ENCODE assay signal across 38 cellular contexts in genomic region chr10:29270883-29271282, GRCh38. TPM values are rescaled to one million over a fixed set of nuclear protein-coding genes. Genes with fewer than 3 reads are reported as not detected.
"Had no signal": no experiment of that assay in that cellular context is flagged by ENCODE, and none has a peak within 500 bp of the region (broad histone marks: within the 10 kb centered on the region; RNA-seq: fewer than 3 reads in every experiment).

No MANE protein-coding gene starts in this region.

- H3K9me3 Mint-ChIP-seq: activated CD4-positive, alpha-beta memory T cell treated with anti-CD3 and anti-CD28 coated beads, Interleukin-2, amount 10 ng/mL, durations not matched to agents 7 days and 5 days; activated CD4-positive, alpha-beta T cell treated with anti-CD3 and anti-CD28 coated beads, Interleukin-2, amount 10 ng/mL, durations not matched to agents 7 days and 5 days; activated naive CD4-positive, alpha-beta T cell treated with anti-CD3 and anti-CD28 coated beads, Interleukin-2, amount 10 ng/mL, durations not matched to agents 7 days and 5 days; activated naive CD8-positive, alpha-beta T cell treated with anti-CD3 and anti-CD28 coated beads, Interleukin-2, amount 10 ng/mL, durations not matched to agents 7 days and 5 days; activated naive CD8-positive, alpha-beta T cell treated with anti-CD3 and anti-CD28 coated beads, Interleukin-2, amount 50 U/mL, for 24 hours; activated T-cell treated with anti-CD3 and anti-CD28 coated beads, Interleukin-2, amount 50 U/mL, for 24 hours; activated T-helper 2 cell treated with anti-CD3 and anti-CD28 coated beads, Interferon-gamma antibody, Interleukin-2, Interleukin-4, amounts not matched to agents 10 μg/mL and 5 μg/mL and 100 μg/mL, durations not matched to agents 14 hours and 24 hours and 36 hours; central memory CD8-positive, alpha-beta T cell; T-helper 1 cell treated with Interleukin-12 subunit alpha and Interleukin-12 subunit beta and Interleukin-4 antibody, amounts not matched to agents 30 μg/mL and 1 μg/mL, for 36 hours; T-helper 2 cell treated with Interferon-gamma antibody and Interleukin-4, amounts not matched to agents 5 μg/mL and 100 μg/mL, for 36 hours had no signal

- H3K4me1 Mint-ChIP-seq: activated CD4-positive, alpha-beta memory T cell treated with anti-CD3 and anti-CD28 coated beads, Interleukin-2, amount 10 ng/mL, durations not matched to agents 7 days and 5 days; activated CD4-positive, alpha-beta T cell treated with anti-CD3 and anti-CD28 coated beads for 36 hours; activated CD4-positive, alpha-beta T cell treated with anti-CD3 and anti-CD28 coated beads, Interleukin-2, amount 10 ng/mL, durations not matched to agents 7 days and 5 days; activated CD8-positive, alpha-beta memory T cell treated with anti-CD3 and anti-CD28 coated beads, Interleukin-2, amount 10 ng/mL, durations not matched to agents 7 days and 5 days; activated naive CD4-positive, alpha-beta T cell treated with anti-CD3 and anti-CD28 coated beads, Interleukin-2, amount 10 ng/mL, durations not matched to agents 7 days and 5 days; activated naive CD4-positive, alpha-beta T cell treated with anti-CD3 and anti-CD28 coated beads, Interleukin-2, amount 50 U/mL, for 24 hours; activated naive CD8-positive, alpha-beta T cell treated with anti-CD3 and anti-CD28 coated beads, Interleukin-2, amount 10 ng/mL, durations not matched to agents 7 days and 5 days; activated naive CD8-positive, alpha-beta T cell treated with anti-CD3 and anti-CD28 coated beads, Interleukin-2, amount 50 U/mL, for 24 hours; central memory CD8-positive, alpha-beta T cell had no signal

- H3K27ac Mint-ChIP-seq: activated CD4-positive, alpha-beta memory T cell treated with anti-CD3 and anti-CD28 coated beads, Interleukin-2, amount 10 ng/mL, durations not matched to agents 7 days and 5 days; activated CD4-positive, alpha-beta T cell treated with anti-CD3 and anti-CD28 coated beads for 36 hours; activated CD4-positive, alpha-beta T cell treated with anti-CD3 and anti-CD28 coated beads, Interleukin-2, amount 10 ng/mL, durations not matched to agents 7 days and 5 days; activated CD8-positive, alpha-beta memory T cell treated with anti-CD3 and anti-CD28 coated beads, Interleukin-2, amount 10 ng/mL, durations not matched to agents 7 days and 5 days; activated CD8-positive, alpha-beta T cell treated with anti-CD3 and anti-CD28 coated beads, Interleukin-2, amount 10 ng/mL, durations not matched to agents 7 days and 5 days; activated naive CD4-positive, alpha-beta T cell treated with anti-CD3 and anti-CD28 coated beads, Interleukin-2, amount 10 ng/mL, durations not matched to agents 7 days and 5 days; activated naive CD4-positive, alpha-beta T cell treated with anti-CD3 and anti-CD28 coated beads, Interleukin-2, amount 50 U/mL, for 24 hours; activated naive CD8-positive, alpha-beta T cell; activated naive CD8-positive, alpha-beta T cell treated with anti-CD3 and anti-CD28 coated beads, Interleukin-2, amount 10 ng/mL, durations not matched to agents 7 days and 5 days; activated naive CD8-positive, alpha-beta T cell treated with anti-CD3 and anti-CD28 coated beads, Interleukin-2, amount 50 U/mL, for 24 hours; activated T-cell treated with anti-CD3 and anti-CD28 coated beads, Interleukin-2, amount 50 U/mL, for 24 hours; activated T-helper 2 cell treated with anti-CD3 and anti-CD28 coated beads, Interferon-gamma antibody, Interleukin-2, Interleukin-4, amounts not matched to agents 10 μg/mL and 5 μg/mL and 100 μg/mL, durations not matched to agents 14 hours and 24 hours and 36 hours; brain; T-helper 1 cell treated with Interleukin-12 subunit alpha and Interleukin-12 subunit beta and Interleukin-4 antibody, amounts not matched to agents 30 μg/mL and 1 μg/mL, for 36 hours; T-helper 2 cell treated with Interferon-gamma antibody and Interleukin-4, amounts not matched to agents 5 μg/mL and 100 μg/mL, for 36 hours had no signal

- DNase-seq: activated CD4-positive, alpha-beta memory T cell treated with anti-CD3 and anti-CD28 coated beads, Interleukin-2, amount 10 ng/mL, durations not matched to agents 7 days and 5 days; activated CD4-positive, alpha-beta T cell treated with anti-CD3 and anti-CD28 coated beads for 1 hour; activated CD4-positive, alpha-beta T cell treated with anti-CD3 and anti-CD28 coated beads for 36 hours; activated CD4-positive, alpha-beta T cell treated with anti-CD3 and anti-CD28 coated beads for 48 hours; activated CD4-positive, alpha-beta T cell treated with anti-CD3 and anti-CD28 coated beads, Interleukin-2, amount 10 ng/mL, durations not matched to agents 7 days and 5 days; activated CD4-positive, alpha-beta T cell treated with anti-CD3 and anti-CD28 coated beads, Interleukin-2, amount 50 U/mL, for 48 hours; activated CD4-positive, CD25-positive, alpha-beta regulatory T cell; activated CD8-positive, alpha-beta memory T cell treated with anti-CD3 and anti-CD28 coated beads for 24 hours; activated CD8-positive, alpha-beta memory T cell treated with anti-CD3 and anti-CD28 coated beads, Interleukin-2, amount 10 ng/mL, durations not matched to agents 7 days and 5 days; activated CD8-positive, alpha-beta memory T cell treated with anti-CD3 and anti-CD28 coated beads, Interleukin-2, amount 50 U/mL, for 48 hours; activated CD8-positive, alpha-beta T cell treated with anti-CD3 and anti-CD28 coated beads, Interleukin-2, amount 10 ng/mL, durations not matched to agents 7 days and 5 days; activated effector memory CD4-positive, alpha-beta T cell treated with Interleukin-2 at 50 U/mL for 16 hours; activated gamma-delta T cell; activated naive CD4-positive, alpha-beta T cell treated with anti-CD3 and anti-CD28 coated beads, Interleukin-2, amount 10 ng/mL, durations not matched to agents 7 days and 5 days; activated naive CD4-positive, alpha-beta T cell treated with Interleukin-2 at 50 U/mL for 16 hours; activated naive CD8-positive, alpha-beta T cell treated with anti-CD3 and anti-CD28 coated beads, Interleukin-2, amount 10 ng/mL, durations not matched to agents 7 days and 5 days; activated naive CD8-positive, alpha-beta T cell treated with anti-CD3 and anti-CD28 coated beads, Interleukin-2, amount 50 U/mL, for 24 hours; activated T-cell treated with anti-CD3 and anti-CD28 coated beads, Interleukin-2, amount 50 U/mL, for 24 hours; activated T-cell treated with anti-CD3 and anti-CD28 coated beads, Interleukin-2, amount 50 U/mL, for 48 hours; amygdala; anterior cingulate cortex; caudate nucleus; cerebellar nuclear complex; T-helper 1 cell; T-helper 2 cell; T-helper 9 cell had no signal

- H3K36me3 Mint-ChIP-seq: activated CD8-positive, alpha-beta memory T cell treated with anti-CD3 and anti-CD28 coated beads, Interleukin-2, amount 10 ng/mL, durations not matched to agents 7 days and 5 days; activated naive CD4-positive, alpha-beta T cell treated with anti-CD3 and anti-CD28 coated beads, Interleukin-2, amount 10 ng/mL, durations not matched to agents 7 days and 5 days; activated naive CD8-positive, alpha-beta T cell; activated naive CD8-positive, alpha-beta T cell treated with anti-CD3 and anti-CD28 coated beads, Interleukin-2, amount 10 ng/mL, durations not matched to agents 7 days and 5 days; brain had no signal

- H3K27me3 Mint-ChIP-seq: activated CD4-positive, alpha-beta T cell treated with anti-CD3 and anti-CD28 coated beads, Interleukin-2, amount 10 ng/mL, durations not matched to agents 7 days and 5 days; activated CD8-positive, alpha-beta memory T cell treated with anti-CD3 and anti-CD28 coated beads, Interleukin-2, amount 10 ng/mL, durations not matched to agents 7 days and 5 days; activated naive CD4-positive, alpha-beta T cell treated with anti-CD3 and anti-CD28 coated beads, Interleukin-2, amount 10 ng/mL, durations not matched to agents 7 days and 5 days; activated T-cell treated with anti-CD3 and anti-CD28 coated beads, Interleukin-2, amount 50 U/mL, for 24 hours; central memory CD8-positive, alpha-beta T cell had no signal

- H3K4me3 Mint-ChIP-seq: activated CD4-positive, alpha-beta memory T cell treated with anti-CD3 and anti-CD28 coated beads, Interleukin-2, amount 10 ng/mL, durations not matched to agents 7 days and 5 days; activated CD4-positive, alpha-beta T cell treated with anti-CD3 and anti-CD28 coated beads for 36 hours; activated CD4-positive, alpha-beta T cell treated with anti-CD3 and anti-CD28 coated beads, Interleukin-2, amount 10 ng/mL, durations not matched to agents 7 days and 5 days; activated CD8-positive, alpha-beta memory T cell treated with anti-CD3 and anti-CD28 coated beads, Interleukin-2, amount 10 ng/mL, durations not matched to agents 7 days and 5 days; activated CD8-positive, alpha-beta T cell treated with anti-CD3 and anti-CD28 coated beads, Interleukin-2, amount 10 ng/mL, durations not matched to agents 7 days and 5 days; activated naive CD4-positive, alpha-beta T cell treated with anti-CD3 and anti-CD28 coated beads, Interleukin-2, amount 10 ng/mL, durations not matched to agents 7 days and 5 days; activated naive CD4-positive, alpha-beta T cell treated with anti-CD3 and anti-CD28 coated beads, Interleukin-2, amount 50 U/mL, for 24 hours; activated naive CD8-positive, alpha-beta T cell; activated naive CD8-positive, alpha-beta T cell treated with anti-CD3 and anti-CD28 coated beads, Interleukin-2, amount 10 ng/mL, durations not matched to agents 7 days and 5 days; activated naive CD8-positive, alpha-beta T cell treated with anti-CD3 and anti-CD28 coated beads, Interleukin-2, amount 50 U/mL, for 24 hours; activated T-cell treated with anti-CD3 and anti-CD28 coated beads, Interleukin-2, amount 50 U/mL, for 24 hours; brain; central memory CD8-positive, alpha-beta T cell; T-helper 1 cell treated with Interleukin-12 subunit alpha and Interleukin-12 subunit beta and Interleukin-4 antibody, amounts not matched to agents 30 μg/mL and 1 μg/mL, for 36 hours; T-helper 2 cell treated with Interferon-gamma antibody and Interleukin-4, amounts not matched to agents 5 μg/mL and 100 μg/mL, for 36 hours had no signal

- ATAC-seq: activated CD4-positive, alpha-beta T cell treated with anti-CD3 and anti-CD28 coated beads for 36 hours; activated CD4-positive, CD25-positive, alpha-beta regulatory T cell treated with anti-CD3 and anti-CD28 coated beads, Interleukin-2, amount 50 U/mL, for 24 hours; activated CD8-positive, alpha-beta memory T cell treated with anti-CD3 and anti-CD28 coated beads, Interleukin-2, amount 10 ng/mL, durations not matched to agents 7 days and 5 days; activated CD8-positive, alpha-beta T cell treated with anti-CD3 and anti-CD28 coated beads, Interleukin-2, amount 10 ng/mL, durations not matched to agents 7 days and 5 days; activated naive CD8-positive, alpha-beta T cell treated with anti-CD3 and anti-CD28 coated beads, Interleukin-2, amount 50 U/mL, for 24 hours had no signal

RNA-seq across cellular contexts. Expression of gene LYZL1, which starts 18.0 kb away (rescaled TPM):
- total RNA-seq: activated CD4-positive, alpha-beta memory T cell treated with anti-CD3 and anti-CD28 coated beads, Interleukin-2, amount 10 ng/mL, durations not matched to agents 7 days and 5 days; activated CD4-positive, alpha-beta T cell treated with anti-CD3 and anti-CD28 coated beads for 36 hours; activated CD4-positive, alpha-beta T cell treated with anti-CD3 and anti-CD28 coated beads, Interleukin-2, amount 10 ng/mL, durations not matched to agents 7 days and 5 days; activated CD8-positive, alpha-beta memory T cell treated with anti-CD3 and anti-CD28 coated beads, Interleukin-2, amount 10 ng/mL, durations not matched to agents 7 days and 5 days; activated CD8-positive, alpha-beta T cell treated with anti-CD3 and anti-CD28 coated beads, Interleukin-2, amount 10 ng/mL, durations not matched to agents 7 days and 5 days; activated naive CD8-positive, alpha-beta T cell treated with anti-CD3 and anti-CD28 coated beads, Interleukin-2, amount 10 ng/mL, durations not matched to agents 7 days and 5 days; activated T-helper 2 cell treated with anti-CD3 and anti-CD28 coated beads, Interferon-gamma antibody, Interleukin-2, Interleukin-4, amounts not matched to agents 10 μg/mL and 5 μg/mL and 100 μg/mL, durations not matched to agents 14 hours and 24 hours and 36 hours; ascending aorta; bronchial epithelial cell; cardiac muscle cell; chondrocyte had no signal
